25 cellular contexts compared by ENCODE assay signal in the genomic region with DNA sequence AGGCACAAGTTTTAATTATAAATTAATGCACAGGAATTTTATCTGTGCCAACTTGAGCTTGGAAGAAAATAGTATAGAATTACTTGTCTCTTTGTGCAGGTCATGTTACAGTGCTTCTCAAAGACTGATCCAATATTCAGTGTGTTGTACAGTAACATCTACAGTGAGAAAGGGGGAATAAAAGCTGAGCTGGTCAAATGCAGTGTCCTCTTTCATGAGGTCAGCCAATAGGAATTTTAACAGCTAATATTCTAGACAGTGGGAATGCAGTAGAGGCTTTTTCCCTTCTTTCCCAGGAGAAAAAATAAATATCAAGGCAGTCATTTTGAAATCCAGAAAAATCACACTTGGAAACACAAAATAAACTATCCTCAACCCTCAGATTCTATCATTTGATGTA.
A peak's percentile ranks its signal among the peaks of the same experiment; 100 is the strongest.
DNase-seq lines count a peak whose midpoint lies in the region; ATAC-seq, FAIRE-seq and TF ChIP-seq lines count a peak whose summit lies in the region.
"Had no signal": no experiment of that assay in that cellular context is flagged by ENCODE, and none has a peak within 500 bp of the region (broad histone marks: within the 10 kb centered on the region; RNA-seq: fewer than 3 reads in every experiment).

No MANE protein-coding gene starts in this region.

- no peaks in the 10 kb centered on the region for H3K36me3 ChIP-seq in left ventricle myocardium inferior
- H3K36me3 ChIP-seq: tibial nerve had no signal

- no peak for TF ChIP-seq CTCF in left ventricle myocardium inferior (IDR thresholded peaks at IDR 0.05; ENCODE audit: borderline replicate concordance)

- H3K4me3 ChIP-seq in left ventricle myocardium inferior = no peak overlapping the region
- H3K4me3 ChIP-seq: skin epidermis, tibial nerve had no signal

- ATAC-seq in left cardiac atrium = no peak
- ATAC-seq in SK-N-SH treated with all-trans-retinoic acid at 6 μM for 48 hours = peak; percentile 94
- ATAC-seq in HG03521 (IDR thresholded peaks at IDR 0.05; ENCODE audit: unreplicated experiment) = no peak
- ATAC-seq: activated CD4-positive, alpha-beta T cell treated with anti-CD3 and anti-CD28 coated beads for 36 hours; stimulated activated effector memory CD8-positive, alpha-beta T cell treated with anti-CD3 and anti-CD28 coated beads, Interleukin-12 subunit alpha, Interleukin-12 subunit beta, amount 100 ng/mL, for 72 hours had no signal

- no peaks in the 10 kb centered on the region for H3K9me3 ChIP-seq in left ventricle myocardium inferior (replicated peaks)
- H3K9me3 ChIP-seq: tibial nerve had no signal

- H3K4me1 ChIP-seq in left ventricle myocardium inferior = peaks cover 53% of the 10 kb centered on the region

- DNase-seq in left ventricle myocardium inferior = no peak
- DNase-seq in left cardiac atrium = no peak
- peak; percentile 55 for DNase-seq in glomerular visceral epithelial cell (ENCODE audit: extremely low spot score)
- DNase-seq in urothelium cell line (ENCODE audit: low spot score) = peak; percentile 33
- no peak for DNase-seq in T-helper 2 cell
- DNase-seq in mucosa of gallbladder (ENCODE audit: low spot score) = no peak
- DNase-seq: 8988T; activated CD4-positive, alpha-beta T cell treated with anti-CD3 and anti-CD28 coated beads for 36 hours; caudate nucleus; CD8-positive, alpha-beta memory T cell; DND-41; KBM-7; midbrain; NCI-H1417 treated with DMSO at 0.1 percent for 48 hours; NCI-H2227 treated with DMSO at 0.1 percent for 48 hours; NK-92 treated with Interleukin-12 subunit alpha and Interleukin-12 subunit beta, amount 100 ng/mL, for 24 hours; nucleus accumbens; SHP77 treated with DMSO at 0.1 percent for 48 hours; T1000 had no signal

- no peak for FAIRE-seq in urothelium cell line (lab: Jason Lieb, UNC)
- FAIRE-seq: H1 had no signal

- H3K27me3 ChIP-seq in left ventricle myocardium inferior (ENCODE audit: low read depth) = no peaks in the 10 kb centered on the region
- H3K27me3 ChIP-seq: tibial nerve had no signal

- peak overlapping the region; percentile 78 for H3K27ac ChIP-seq in left ventricle myocardium inferior (replicated peaks)
- H3K27ac ChIP-seq: tibial nerve had no signal

- intact Hi-C loops in left ventricle myocardium inferior (cut with micrococcal nuclease) (loop anchor here (10.0 kb wide), 1 partner anchor 223 kb away; no protein-coding TSS in a partner anchor), left cardiac atrium (cut with DNase I) (loop anchor here (5.0 to 10.0 kb wide), 2 partner anchors 95 to 223 kb away; a partner anchor contains a TSS)

TF ChIP-seq in SK-N-SH treated with all-trans-retinoic acid at 6 μM for 48 hours, 23 proteins besides CTCF, POLR2A, EP300 and RAD21:
- TF ChIP-seq ISL1 (CRISPR knock-in tag; IDR thresholded peaks at IDR 0.05) (peak; percentile 66), GLIS3 (CRISPR knock-in tag; IDR thresholded peaks at IDR 0.05) (no peak)
TF ChIP-seq in SK-N-SH treated with all-trans-retinoic acid at 6 μM for 48 hours: peak in this region for 1.

Comparison
In these comparisons a context has a peak if more than half of its experiments do, and no peak if none do; other contexts are left out.
1. DNase-seq: peak in glomerular visceral epithelial cell (single experiment) and urothelium cell line (single experiment); none in left ventricle myocardium inferior (single experiment), left cardiac atrium (single experiment), T-helper 2 cell (0 of 5) and mucosa of gallbladder (single experiment).